Comparison of ENCODE assay signal across 22 cellular contexts in genomic region chr1:207691006-207691405, GRCh38. TPM values are rescaled to one million over a fixed set of nuclear protein-coding genes. Genes with fewer than 3 reads are reported as not detected.
DNase-seq lines count a peak whose midpoint lies in the region; ATAC-seq, FAIRE-seq and TF ChIP-seq lines count a peak whose summit lies in the region.
"Had no signal": no experiment of that assay in that cellular context is flagged by ENCODE, and none has a peak within 500 bp of the region (broad histone marks: within the 10 kb centered on the region; RNA-seq: fewer than 3 reads in every experiment).

No MANE protein-coding gene starts in this region.

- BruUV-seq in mammary epithelial cell (replicated peaks; lab: Mats Ljungman, UMichigan) (no TSS peak), MCF 10A (replicated peaks; lab: Mats Ljungman, UMichigan) (no TSS peak)

- no peak overlapping the region for H2BK15ac ChIP-seq in H1 (ENCODE audit: low read length)

- H3K9me3 ChIP-seq in mammary epithelial cell (replicated peaks; ENCODE audit: insufficient read depth, low read length) (no peaks in the 10 kb centered on the region), H1 (ENCODE audit: insufficient read depth in 2 of 2, low read depth in 1 of 2, low read length in 1 of 2) (no peaks in the 10 kb centered on the region), aorta (ENCODE audit: control insufficient read depth, low read length) (no peaks in the 10 kb centered on the region)
- H3K9me3 ChIP-seq: BLaER1 had no signal

- no peak overlapping the region for H4K5ac ChIP-seq in H1 (ENCODE audit: insufficient read length, low read depth, low read length)

- no peak overlapping the region for H2BK5ac ChIP-seq in H1 (ENCODE audit: low read depth, low read length)

- in situ Hi-C loops in mammary epithelial cell (cut with MboI; ENCODE audit: low sequenced_read_pairs in 2 of 2): no loop called here

- H4K8ac ChIP-seq in H1 (ENCODE audit: extremely low read depth, insufficient read depth, low read length): no peak overlapping the region

- H2AFZ ChIP-seq in mammary epithelial cell (ENCODE audit: low read depth, low read length): peak overlapping the region; percentile 44
- H2AFZ ChIP-seq in H1 (ENCODE audit: low read length): 0 out of 2 replicates have a peak overlapping the region, but pooled peaks have one; percentile 5

- H3K36me3 Mint-ChIP-seq in MCF 10A (ENCODE audit: insufficient read depth, unreplicated experiment): no peaks in the 10 kb centered on the region
- H3K36me3 Mint-ChIP-seq: CD14-positive monocyte; CD8-positive, alpha-beta T cell had no signal

- H4K91ac ChIP-seq in H1 (replicated peaks; ENCODE audit: insufficient read length, low read length): no peak overlapping the region

- H3K4me1 ChIP-seq in mammary epithelial cell (ENCODE audit: insufficient read depth, low read length) (no peaks in the 10 kb centered on the region), H1 (replicated peaks in 1 of 4; ENCODE audit: control insufficient read depth in 3 of 4, insufficient read depth in 4 of 4, low read length in 3 of 4) (peaks cover 0 to 2% (median 0%) of the 10 kb centered on the region in 4 experiments; a peak in 1 of 7 replicates), aorta (ENCODE audit: control insufficient read depth in 1 of 2, insufficient read depth in 2 of 2, low read length in 2 of 2) (no peaks in the 10 kb centered on the region)

- no peak overlapping the region for H2BK20ac ChIP-seq in H1 (ENCODE audit: low read length)

- no peak overlapping the region for H3K4ac ChIP-seq in H1 (replicated peaks; ENCODE audit: insufficient read length, low read depth, low read length)

- H3K14ac ChIP-seq in H1 (ENCODE audit: insufficient read length): no peak overlapping the region

- TF ChIP-seq CTCF in mammary epithelial cell (conservative IDR thresholded peaks at IDR 0.05 in 1 of 2, IDR thresholded peaks at IDR 0.05 in 1 of 2; ENCODE audit: extremely low read depth in 1 of 2, insufficient read depth in 1 of 2, low read depth in 1 of 2, low read length in 2 of 2): no peak
- no peak for TF ChIP-seq CTCF in MCF 10A (IDR thresholded peaks at IDR 0.05; ENCODE audit: unreplicated experiment)
- no peak for TF ChIP-seq CTCF in H1 (IDR thresholded peaks at IDR 0.05; ENCODE audit: control extremely low read depth in 1 of 3, insufficient read depth in 1 of 3, low read depth in 1 of 3, low read length in 3 of 3)

- H3K27me3 ChIP-seq in mammary epithelial cell (ENCODE audit: insufficient read depth, low read length): no peaks in the 10 kb centered on the region
- H3K27me3 ChIP-seq in H1 (replicated peaks in 1 of 4; ENCODE audit: control insufficient read depth in 3 of 4, extremely low read depth in 1 of 4, insufficient read depth in 3 of 4, low read length in 3 of 4): no peaks in the 10 kb centered on the region
- H3K27me3 ChIP-seq in aorta (ENCODE audit: control insufficient read depth in 1 of 2, insufficient read depth in 2 of 2, low read length in 1 of 2): no peaks in the 10 kb centered on the region
- H3K27me3 ChIP-seq: BLaER1 had no signal

- H3K4me3 ChIP-seq in mammary epithelial cell (replicated peaks in 1 of 3; ENCODE audit: insufficient read depth in 1 of 3, low read depth in 2 of 3, low read length in 3 of 3): no peak overlapping the region
- H3K4me3 ChIP-seq in H1 (ENCODE audit: extremely low read depth in 1 of 4, insufficient read depth in 2 of 4, low read depth in 3 of 4, low read length in 4 of 4): no peak overlapping the region
- H3K4me3 ChIP-seq in aorta (ENCODE audit: low read length in 2 of 2): no peak overlapping the region
- H3K4me3 ChIP-seq: BLaER1 had no signal

- H2AK5ac ChIP-seq in H1 (ENCODE audit: low read depth, low read length): no peak overlapping the region

- no peak for ATAC-seq in aorta (ENCODE audit: low FRiP score)
- ATAC-seq: CD8-positive, alpha-beta T cell had no signal

- no peak overlapping the region for H2BK12ac ChIP-seq in H1 (ENCODE audit: low read depth, low read length)

- intact Hi-C loops in mammary epithelial cell (cut with micrococcal nuclease) (no loop called here), MCF 10A (cut with micrococcal nuclease) (no loop called here), aorta (cut with DNase I) (no loop called here)

- dilution Hi-C loops in mammary epithelial cell (cut with HindIII; ENCODE audit: low sequenced_read_pairs): loop anchor here (5.0 kb wide), 1 partner anchor 99 kb away; no protein-coding TSS in a partner anchor

- no peak overlapping the region for H3K18ac ChIP-seq in H1 (ENCODE audit: extremely low read depth, low read length)

- no peaks in the 10 kb centered on the region for H3K23me2 ChIP-seq in H1 (ENCODE audit: low read depth, low read length)

- H3K27ac ChIP-seq in mammary epithelial cell (ENCODE audit: insufficient read depth, low read depth, low read length) (no peak overlapping the region), H1 (ENCODE audit: low read depth, low read length) (no peak overlapping the region), aorta (ENCODE audit: low read depth in 1 of 2, low read length in 2 of 2) (no peak overlapping the region)
- H3K27ac ChIP-seq: 22Rv1, BLaER1, HL-60 had no signal

- H3K4me1 Mint-ChIP-seq in MCF 10A (ENCODE audit: insufficient read depth, unreplicated experiment): no peaks in the 10 kb centered on the region
- H3K4me1 Mint-ChIP-seq: CD14-positive monocyte had no signal

- no peak for TF ChIP-seq POLR2A in H1 (IDR thresholded peaks at IDR 0.05; ENCODE audit: control extremely low read depth in 1 of 2, low read depth in 2 of 2, low read length in 2 of 2)

- H3K9ac ChIP-seq in mammary epithelial cell (ENCODE audit: insufficient read depth, low read length): no peak overlapping the region
- no peak overlapping the region for H3K9ac ChIP-seq in H1 (replicated peaks in 1 of 4; ENCODE audit: extremely low read depth in 1 of 4, low read depth in 3 of 4, low read length in 3 of 4)
- H3K9ac ChIP-seq: BLaER1 had no signal

- FAIRE-seq in RCC 7860 (lab: Jason Lieb, UNC) (peak; percentile 66), H1 (lab: Jason Lieb, UNC) (no peak)

- H3K4me3 Mint-ChIP-seq in MCF 10A (ENCODE audit: unreplicated experiment): no peak overlapping the region
- H3K4me3 Mint-ChIP-seq: CD8-positive, alpha-beta T cell; H9 had no signal

- CTCF ChIA-PET in mammary epithelial cell (lab: Charles Lee; ENCODE audit: low non-redundant PET): no interaction called here
- CTCF ChIA-PET in MCF 10A (lab: Yijun Ruan, JAX): interaction anchor here (0.8 to 1.8 kb wide), 9 partner anchors 9 to 191 kb away, joined by 3 to 7 read pairs (median 4); no protein-coding TSS in a partner anchor
- CTCF ChIA-PET in H1 (lab: Charles Lee; ENCODE audit: partially characterized antibody): interaction anchor here (1.1 kb wide), 1 partner anchor 17 kb away, joined by 4 read pairs; no protein-coding TSS in a partner anchor

- no peaks in the 10 kb centered on the region for H3K9me3 Mint-ChIP-seq in MCF 10A (ENCODE audit: unreplicated experiment)
- H3K9me3 Mint-ChIP-seq: H9 had no signal

- TF ChIP-seq RAD21 in H1 (IDR thresholded peaks at IDR 0.05 in 1 of 2, conservative IDR thresholded peaks at IDR 0.05 in 1 of 2; ENCODE audit: low read depth in 2 of 2, low read length in 2 of 2): no peak

- no peak overlapping the region for H3K27ac Mint-ChIP-seq in MCF 10A (ENCODE audit: low read depth, unreplicated experiment)
- H3K27ac Mint-ChIP-seq: CD14-positive monocyte; CD8-positive, alpha-beta T cell; H9 had no signal

- TF ChIP-seq EP300 in H1 (IDR thresholded peaks at IDR 0.05; ENCODE audit: borderline replicate concordance in 1 of 2, low read depth in 2 of 2, low read length in 2 of 2): no peak

- H4K20me1 ChIP-seq in mammary epithelial cell (ENCODE audit: insufficient read depth, low read length) (no peaks in the 10 kb centered on the region), H1 (replicated peaks in 1 of 2; ENCODE audit: control insufficient read depth in 1 of 2, insufficient read depth in 2 of 2, low read length in 2 of 2) (no peaks in the 10 kb centered on the region)
- H4K20me1 ChIP-seq: BLaER1 had no signal

- H3K79me1 ChIP-seq in H1 (ENCODE audit: low read depth, low read length): no peaks in the 10 kb centered on the region

- no peaks in the 10 kb centered on the region for H3K36me3 ChIP-seq in mammary epithelial cell (ENCODE audit: insufficient read depth, low read length)
- H3K36me3 ChIP-seq in H1 (ENCODE audit: control insufficient read depth in 2 of 4, insufficient read depth in 4 of 4, low read length in 3 of 4): no peaks in the 10 kb centered on the region
- H3K36me3 ChIP-seq in aorta (ENCODE audit: control insufficient read depth in 1 of 2, insufficient read depth in 2 of 2, low read length in 1 of 2): no peaks in the 10 kb centered on the region
- H3K36me3 ChIP-seq: BLaER1 had no signal

- peaks cover 55% of the 10 kb centered on the region for H3K27me3 Mint-ChIP-seq in MCF 10A (ENCODE audit: insufficient read depth, unreplicated experiment)

- H3K23ac ChIP-seq in H1 (ENCODE audit: insufficient read length): no peak overlapping the region

- POLR2A ChIA-PET in MCF 10A (lab: Yijun Ruan, JAX): interaction anchor here (0.6 to 1.8 kb wide), 2 partner anchors 8 to 370 kb away, joined by 4 to 8 read pairs; partner anchors contain the start of gene CD55
- POLR2A ChIA-PET in H1 (lab: Charles Lee; ENCODE audit: partially characterized antibody): no interaction called here

- H3K56ac ChIP-seq in H1 (replicated peaks; ENCODE audit: insufficient read length, low read depth, low read length): no peak overlapping the region

- no peak for DNase-seq in mammary epithelial cell
- DNase-seq in MCF 10A (ENCODE audit: unreplicated experiment): no peak
- DNase-seq in RCC 7860 (ENCODE audit: low spot score): no peak
- no peak for DNase-seq in H1 (ENCODE audit: low read depth in 1 of 2, low spot score in 2 of 2)
- no peak for DNase-seq in NCI-H69 (lab: John Stamatoyannopoulos, UW)
- no peak for DNase-seq in aorta
- no peak for DNase-seq in NCI-H2081 (lab: John Stamatoyannopoulos, UW)
- DNase-seq: Calu3; CD8-positive, alpha-beta T cell; DMS79 treated with DMSO at 0.1 percent for 48 hours; GF-D8; GOT3; H9; IMR-90; KBM-7 had no signal

- H3K79me2 ChIP-seq in mammary epithelial cell (ENCODE audit: insufficient read depth, low read length): no peaks in the 10 kb centered on the region
- H3K79me2 ChIP-seq in H1 (ENCODE audit: control insufficient read depth in 1 of 2, insufficient read depth in 2 of 2, low read length in 2 of 2): no peaks in the 10 kb centered on the region

- no peak overlapping the region for H3K4me2 ChIP-seq in mammary epithelial cell (ENCODE audit: insufficient read depth, low read depth, low read length)
- no peak overlapping the region for H3K4me2 ChIP-seq in H1 (ENCODE audit: insufficient read depth in 1 of 2, low read depth in 2 of 2, low read length in 2 of 2)
- H3K4me2 ChIP-seq: BLaER1 had no signal

- no peak overlapping the region for H2BK120ac ChIP-seq in H1 (replicated peaks; ENCODE audit: low read depth, low read length)

RNA-seq across cellular contexts. Expression of gene CR1L, which starts 46.1 kb away (rescaled TPM):
- total RNA-seq in mammary epithelial cell (not detected), MCF 10A (2022) (not detected in 2 replicates), aorta (under 1 TPM in 1 of 2 donors, not detected in 1; 0.24 TPM)
- polyA plus RNA-seq in mammary epithelial cell (not detected), H1 (2011; rRNA removed) (0.19 and 0.39 TPM in 2 replicates), aorta (not detected)
- not detected for polyA minus RNA-seq in mammary epithelial cell
- total RNA-seq in H1 (2021; fragmentation: NEBNext Ultra II Directional; extraction: Animal tissue kit (Norgen Biotek cat#: 25700)): not detected in 2 replicates
- 0.37 TPM for polyA plus RNA-seq in H1 (2011; cell fraction: cytosol; rRNA removed)
- 0.40 TPM for polyA plus RNA-seq in H1 (2011; cell fraction: nucleus; rRNA removed)
- polyA plus RNA-seq in H1 (2012, experiment 1 of 2): 0.32 TPM in 1 of 4 replicates, not detected in the others
- polyA plus RNA-seq in H1 (2012, experiment 2 of 2): not detected
- polyA plus RNA-seq in H1 (2013, experiment 1 of 2): 0.22 TPM
- polyA plus RNA-seq in H1 (2013, experiment 2 of 2): 0.46 TPM
- 0.09 TPM in 1 of 2 replicates, not detected in the other for polyA minus RNA-seq in H1 (2011; rRNA and poly(A)+ RNA removed)
- not detected for polyA minus RNA-seq in H1 (2011; cell fraction: cytosol; rRNA and poly(A)+ RNA removed)
- not detected for polyA minus RNA-seq in H1 (2011; cell fraction: nucleus; rRNA and poly(A)+ RNA removed)
- total RNA-seq: A673; Calu3; CD8-positive, alpha-beta T cell; HT1080; IMR-90 had no signal
- polyA plus RNA-seq: AG04450, CD14-positive monocyte, IMR-90 had no signal
